27 cellular contexts compared by ENCODE assay signal in genomic region chr1:186897008-186897407, GRCh38.
A peak's percentile ranks its signal among the peaks of the same experiment; 100 is the strongest.
DNase-seq lines count a peak whose midpoint lies in the region; ATAC-seq and TF ChIP-seq lines count a peak whose summit lies in the region.
"Had no signal": no experiment of that assay in that cellular context is flagged by ENCODE, and none has a peak within 500 bp of the region (broad histone marks: within the 10 kb centered on the region; RNA-seq: fewer than 3 reads in every experiment).

No MANE protein-coding gene starts in this region.

- no peaks in the 10 kb centered on the region for H3K27me3 ChIP-seq in A673 (replicated peaks; ENCODE audit: insufficient read depth, low read depth, low read length, poor library complexity)
- H3K27me3 ChIP-seq in left ventricle myocardium inferior (ENCODE audit: low read depth) = no peaks in the 10 kb centered on the region
- H3K27me3 ChIP-seq: BE2C, SJCRH30 had no signal

- no peaks in the 10 kb centered on the region for H3K9me3 Mint-ChIP-seq in osteocyte (ENCODE audit: unreplicated experiment)
- H3K9me3 Mint-ChIP-seq in activated CD4-positive, alpha-beta memory T cell treated with anti-CD3 and anti-CD28 coated beads, Interleukin-2, amount 10 ng/mL, durations not matched to agents 7 days and 5 days = no peaks in the 10 kb centered on the region
- H3K9me3 Mint-ChIP-seq: activated naive CD4-positive, alpha-beta T cell treated with anti-CD3 and anti-CD28 coated beads, Interleukin-2, amount 50 U/mL, for 24 hours; brain; naive thymus-derived CD8-positive, alpha-beta T cell had no signal

- CTCF ChIA-PET in A673 (lab: Charles Lee) = no interaction called here
- CTCF ChIA-PET in activated CD4-positive, alpha-beta memory T cell treated with anti-CD3 and anti-CD28 coated beads, Interleukin-2, amount 10 ng/mL, durations not matched to agents 7 days and 5 days (lab: Charles Lee) = no interaction called here

- DNase-seq in A673 (ENCODE audit: low spot score) (no peak), coronary artery (ENCODE audit: low spot score) (no peak), left ventricle myocardium inferior (no peak), osteocyte (ENCODE audit: extremely low spot score, unreplicated experiment) (no peak), 8988T (no peak), posterior cingulate gyrus (no peak)
- DNase-seq in activated CD4-positive, alpha-beta memory T cell treated with anti-CD3 and anti-CD28 coated beads, Interleukin-2, amount 10 ng/mL, durations not matched to agents 7 days and 5 days = no peak
- DNase-seq: activated CD4-positive, alpha-beta T cell treated with anti-CD3 and anti-CD28 coated beads for 36 hours; activated CD8-positive, alpha-beta T cell treated with anti-CD3 and anti-CD28 coated beads, Interleukin-2, amount 10 ng/mL, durations not matched to agents 7 days and 5 days; amniotic stem cell; BE2C; CD8-positive, alpha-beta memory T cell; HCEC 1CT; islet precursor cell; Kasumi-1; MV-4-11; naive thymus-derived CD8-positive, alpha-beta T cell; NCI-H1436; NCI-H82; occipital lobe; SJCRH30; stimulated activated naive B cell treated with anti-CD40 and anti-IgM and Interleukin-4, amounts not matched to agents 10 μg/mL and 1 μg/mL and 100 μg/mL, for 72 hours; T1000 had no signal

- peak overlapping the region; percentile 52 for H3K27ac Mint-ChIP-seq in osteocyte (ENCODE audit: unreplicated experiment)
- H3K27ac Mint-ChIP-seq in activated CD4-positive, alpha-beta memory T cell treated with anti-CD3 and anti-CD28 coated beads, Interleukin-2, amount 10 ng/mL, durations not matched to agents 7 days and 5 days = no peak overlapping the region
- H3K27ac Mint-ChIP-seq: activated CD4-positive, alpha-beta T cell treated with anti-CD3 and anti-CD28 coated beads for 36 hours; activated CD8-positive, alpha-beta T cell treated with anti-CD3 and anti-CD28 coated beads, Interleukin-2, amount 10 ng/mL, durations not matched to agents 7 days and 5 days; activated naive CD4-positive, alpha-beta T cell treated with anti-CD3 and anti-CD28 coated beads, Interleukin-2, amount 50 U/mL, for 24 hours; brain; CD8-positive, alpha-beta memory T cell; naive thymus-derived CD8-positive, alpha-beta T cell; stimulated activated naive B cell treated with anti-CD40 and anti-IgM and Interleukin-4, amounts not matched to agents 10 μg/mL and 1 μg/mL and 100 μg/mL, for 72 hours had no signal

- no peak for ATAC-seq in GM18861 (IDR thresholded peaks at IDR 0.05; ENCODE audit: unreplicated experiment)
- ATAC-seq: activated CD4-positive, alpha-beta T cell treated with anti-CD3 and anti-CD28 coated beads for 36 hours; activated CD8-positive, alpha-beta T cell treated with anti-CD3 and anti-CD28 coated beads, Interleukin-2, amount 10 ng/mL, durations not matched to agents 7 days and 5 days; naive thymus-derived CD8-positive, alpha-beta T cell; stimulated activated naive B cell treated with anti-CD40 and anti-IgM and Interleukin-4, amounts not matched to agents 10 μg/mL and 1 μg/mL and 100 μg/mL, for 72 hours had no signal

- H3K27me3 Mint-ChIP-seq in osteocyte (ENCODE audit: unreplicated experiment) = no peaks in the 10 kb centered on the region
- H3K27me3 Mint-ChIP-seq in activated CD4-positive, alpha-beta memory T cell treated with anti-CD3 and anti-CD28 coated beads, Interleukin-2, amount 10 ng/mL, durations not matched to agents 7 days and 5 days = no peaks in the 10 kb centered on the region
- H3K27me3 Mint-ChIP-seq: activated naive CD4-positive, alpha-beta T cell treated with anti-CD3 and anti-CD28 coated beads, Interleukin-2, amount 50 U/mL, for 24 hours; CD8-positive, alpha-beta memory T cell; stimulated activated naive B cell treated with anti-CD40 and anti-IgM and Interleukin-4, amounts not matched to agents 10 μg/mL and 1 μg/mL and 100 μg/mL, for 72 hours had no signal

- intact Hi-C loops in A673 (cut with micrococcal nuclease; ENCODE audit: unreplicated experiment) = no loop called here
- intact Hi-C loops in left ventricle myocardium inferior (cut with micrococcal nuclease) = no loop called here
- intact Hi-C loops in posterior cingulate gyrus (cut with DNase I) = no loop called here

- BruUV-seq in A673 (replicated peaks; lab: Mats Ljungman, UMichigan) = no TSS peak

- TF ChIP-seq CTCF in A673 (conservative IDR thresholded peaks at IDR 0.05; ENCODE audit: low read depth, low read length) = no peak
- TF ChIP-seq CTCF in coronary artery (IDR thresholded peaks at IDR 0.05) = no peak
- no peak for TF ChIP-seq CTCF in left ventricle myocardium inferior (IDR thresholded peaks at IDR 0.05; ENCODE audit: borderline replicate concordance)
- no peak for TF ChIP-seq CTCF in osteocyte (IDR thresholded peaks at IDR 0.05)

- no peaks in the 10 kb centered on the region for H3K36me3 Mint-ChIP-seq in osteocyte (ENCODE audit: unreplicated experiment)
- H3K36me3 Mint-ChIP-seq in activated CD4-positive, alpha-beta memory T cell treated with anti-CD3 and anti-CD28 coated beads, Interleukin-2, amount 10 ng/mL, durations not matched to agents 7 days and 5 days (ENCODE audit: low read depth) = no peaks in the 10 kb centered on the region
- H3K36me3 Mint-ChIP-seq: activated naive CD4-positive, alpha-beta T cell treated with anti-CD3 and anti-CD28 coated beads, Interleukin-2, amount 50 U/mL, for 24 hours; brain; CD8-positive, alpha-beta memory T cell; naive thymus-derived CD8-positive, alpha-beta T cell; stimulated activated naive B cell treated with anti-CD40 and anti-IgM and Interleukin-4, amounts not matched to agents 10 μg/mL and 1 μg/mL and 100 μg/mL, for 72 hours had no signal

- no peak overlapping the region for H3K4me3 Mint-ChIP-seq in osteocyte (ENCODE audit: unreplicated experiment)
- H3K4me3 Mint-ChIP-seq in activated CD4-positive, alpha-beta memory T cell treated with anti-CD3 and anti-CD28 coated beads, Interleukin-2, amount 10 ng/mL, durations not matched to agents 7 days and 5 days = no peak overlapping the region
- H3K4me3 Mint-ChIP-seq: activated CD4-positive, alpha-beta T cell treated with anti-CD3 and anti-CD28 coated beads for 36 hours; activated CD8-positive, alpha-beta T cell treated with anti-CD3 and anti-CD28 coated beads, Interleukin-2, amount 10 ng/mL, durations not matched to agents 7 days and 5 days; activated naive CD4-positive, alpha-beta T cell treated with anti-CD3 and anti-CD28 coated beads, Interleukin-2, amount 50 U/mL, for 24 hours; brain; CD8-positive, alpha-beta memory T cell; naive thymus-derived CD8-positive, alpha-beta T cell; stimulated activated naive B cell treated with anti-CD40 and anti-IgM and Interleukin-4, amounts not matched to agents 10 μg/mL and 1 μg/mL and 100 μg/mL, for 72 hours had no signal

- POLR2A ChIA-PET in A673 (lab: Charles Lee; ENCODE audit: low non-redundant PET) = no interaction called here
- POLR2A ChIA-PET in activated CD4-positive, alpha-beta memory T cell treated with anti-CD3 and anti-CD28 coated beads, Interleukin-2, amount 10 ng/mL, durations not matched to agents 7 days and 5 days (lab: Charles Lee) = interaction anchor here (0.6 kb wide), 1 partner anchor 1520 kb away, joined by 3 read pairs; no protein-coding TSS in a partner anchor

- H3K36me3 ChIP-seq in A673 (ENCODE audit: insufficient read depth, low read length, poor library complexity, severe bottlenecking) (no peaks in the 10 kb centered on the region), left ventricle myocardium inferior (no peaks in the 10 kb centered on the region)
- H3K36me3 ChIP-seq: BE2C, SJCRH30 had no signal

- H3K9me3 ChIP-seq in A673 (ENCODE audit: low read depth, low read length, poor library complexity, severe bottlenecking) = no peaks in the 10 kb centered on the region
- no peaks in the 10 kb centered on the region for H3K9me3 ChIP-seq in left ventricle myocardium inferior (replicated peaks)
- H3K9me3 ChIP-seq: BE2C, SJCRH30 had no signal

- H3K27ac ChIP-seq in A673 (ENCODE audit: low read depth, low read length, poor library complexity, severe bottlenecking) = peak overlapping the region; percentile 89
- peak overlapping the region; percentile 14 to 44 for H3K27ac ChIP-seq in coronary artery
- peak overlapping the region; percentile 69 for H3K27ac ChIP-seq in left ventricle myocardium inferior (replicated peaks)
- H3K27ac ChIP-seq: SJCRH30, VCaP had no signal

- H3K4me1 ChIP-seq in A673 (ENCODE audit: insufficient read depth, low read length, poor library complexity, severe bottlenecking) (peaks cover 13% of the 10 kb centered on the region), left ventricle myocardium inferior (peaks cover 9% of the 10 kb centered on the region)
- H3K4me1 ChIP-seq: BE2C, SJCRH30 had no signal

- H3K4me1 Mint-ChIP-seq in osteocyte (ENCODE audit: unreplicated experiment) = peaks cover 22% of the 10 kb centered on the region
- H3K4me1 Mint-ChIP-seq in activated CD4-positive, alpha-beta memory T cell treated with anti-CD3 and anti-CD28 coated beads, Interleukin-2, amount 10 ng/mL, durations not matched to agents 7 days and 5 days = no peaks in the 10 kb centered on the region
- H3K4me1 Mint-ChIP-seq: activated naive CD4-positive, alpha-beta T cell treated with anti-CD3 and anti-CD28 coated beads, Interleukin-2, amount 50 U/mL, for 24 hours; brain; CD8-positive, alpha-beta memory T cell; naive thymus-derived CD8-positive, alpha-beta T cell had no signal

- H3K4me3 ChIP-seq in A673 (ENCODE audit: low read depth, low read length, poor library complexity, severe bottlenecking) (no peak overlapping the region), coronary artery (no peak overlapping the region), left ventricle myocardium inferior (no peak overlapping the region)
- H3K4me3 ChIP-seq: SJCRH30 had no signal

Comparison
In these comparisons a context has a peak if more than half of its experiments do, and no peak if none do; other contexts are left out.
1. H3K27ac ChIP-seq: peak in every context shown above with its lines; median percentile 89 in A673; 69 in left ventricle myocardium inferior; 29 in coronary artery.